Comparison of ENCODE assay signal across 14 cellular contexts in genomic region chr3:16432714-16433113, GRCh38.
DNase-seq lines count a peak whose midpoint lies in the region; ATAC-seq, FAIRE-seq and TF ChIP-seq lines count a peak whose summit lies in the region.
"Had no signal": no experiment of that assay in that cellular context is flagged by ENCODE, and none has a peak within 500 bp of the region (broad histone marks: within the 10 kb centered on the region; RNA-seq: fewer than 3 reads in every experiment).

No MANE protein-coding gene starts in this region.

- no peak for TF ChIP-seq CTCF in GM12878 (IDR thresholded peaks at IDR 0.05 in 2 of 3, conservative IDR thresholded peaks at IDR 0.05 in 1 of 3; ENCODE audit: control insufficient read depth in 2 of 3, extremely low read depth in 1 of 3, insufficient read depth in 1 of 3, low read depth in 3 of 3, low read length in 3 of 3)
- no peak for TF ChIP-seq CTCF in esophagus muscularis mucosa (IDR thresholded peaks at IDR 0.05)

- FAIRE-seq in GM12892 (lab: Jason Lieb, UNC) (peak; percentile 90), GM12878 (lab: Jason Lieb, UNC) (peak; percentile 13)
- FAIRE-seq: pancreas had no signal

- SMC1A ChIA-PET in GM12878 (lab: Charles Lee; ENCODE audit: uncharacterized antibody, unreplicated experiment) = interaction anchor here (0.6 to 4.4 kb wide), 13 partner anchors 9 to 85 kb away, joined by 3 to 28 read pairs (median 8); no protein-coding TSS in a partner anchor

- peak overlapping the region; percentile 22 for H3K4me2 ChIP-seq in GM12878 (ENCODE audit: control insufficient read depth, insufficient read depth)

- DNase-seq in GM12892 (ENCODE audit: insufficient read length) (no peak), GM12878 (ENCODE audit: low read depth, low spot score) (no peak), substantia nigra (lab: John Stamatoyannopoulos, UW) (no peak), esophagus muscularis mucosa (ENCODE audit: extremely low spot score) (no peak)
- DNase-seq: activated CD4-positive, alpha-beta T cell treated with anti-CD3 and anti-CD28 coated beads, Interleukin-2, amount 50 U/mL, for 1 hour; GF-D8; HFFc6; pancreas; sigmoid colon had no signal

- H3K4me3 ChIP-seq in GM12878 = no peak overlapping the region
- no peak overlapping the region for H3K4me3 ChIP-seq in esophagus muscularis mucosa
- H3K4me3 ChIP-seq: pancreas, sigmoid colon, thoracic aorta had no signal

- intact Hi-C loops in GM12878 (cut with micrococcal nuclease; ENCODE audit: unreplicated experiment) (loop anchor here (2.0 to 5.0 kb wide), 2 partner anchors 60 to 120 kb away; no protein-coding TSS in a partner anchor), esophagus muscularis mucosa (cut with DNase I) (no loop called here)

- H3K4me1 ChIP-seq in GM12878 (ENCODE audit: control insufficient read depth, insufficient read depth, low read length) (peaks cover 39% of the 10 kb centered on the region), esophagus muscularis mucosa (peaks cover 11 to 39% (median 31%) of the 10 kb centered on the region in 4 donors)
- H3K4me1 ChIP-seq: pancreas, sigmoid colon had no signal

- WGBS in GM12878 (ENCODE audit: insufficient coverage, insufficient replicate concordance, low lambda C conversion rate, missing lambda C conversion rate) = 8% methylated on average over 3 of the region's 3 CpGs
- WGBS in esophagus muscularis mucosa = 75% methylated on average over 3 of the region's 3 CpGs

- in situ Hi-C loops in GM12878 (cut with MboI) = no loop called here

- ATAC-seq in GM19351 (IDR thresholded peaks at IDR 0.05; ENCODE audit: unreplicated experiment) = peak; percentile 18
- ATAC-seq in HG03108 (IDR thresholded peaks at IDR 0.05; ENCODE audit: unreplicated experiment) = peak; percentile 25
- ATAC-seq in GM12878 = peak; percentile 52
- ATAC-seq in HG02852 (IDR thresholded peaks at IDR 0.05; ENCODE audit: unreplicated experiment) = no peak
- ATAC-seq: esophagus mucosa, pancreas had no signal

- no TSS peak for BruUV-seq in GM12878 (replicated peaks; lab: Mats Ljungman, UMichigan)

- POLR2A ChIA-PET in GM12878 (lab: Charles Lee) = interaction anchor here (0.6 to 1.0 kb wide), 3 partner anchors 19 to 51 kb away, joined by 3 to 5 read pairs (median 5); no protein-coding TSS in a partner anchor

- H3K27me3 ChIP-seq in GM12878 (replicated peaks in 1 of 2; ENCODE audit: control insufficient read depth in 2 of 2, insufficient read depth in 2 of 2, low read length in 1 of 2) (no peaks in the 10 kb centered on the region), esophagus muscularis mucosa (no peaks in the 10 kb centered on the region)
- H3K27me3 ChIP-seq: sigmoid colon had no signal

- H3K9ac ChIP-seq in GM12878 (ENCODE audit: control insufficient read depth, insufficient read depth, low read length) = no peak overlapping the region

- TF ChIP-seq POLR2A in GM12892 (IDR thresholded peaks at IDR 0.05; ENCODE audit: low read depth, low read length) (no peak; the same call in 1 of the 2 replicates), GM12878 (IDR thresholded peaks at IDR 0.05; ENCODE audit: low read depth, low read length) (no peak), esophagus muscularis mucosa (IDR thresholded peaks at IDR 0.05; ENCODE audit: low read depth) (no peak)

- H2AFZ ChIP-seq in GM12878 (ENCODE audit: control insufficient read depth, low read depth, low read length) = no peak overlapping the region

- no peak for TF ChIP-seq RAD21 in GM12878 (IDR thresholded peaks at IDR 0.05; ENCODE audit: insufficient read depth, low read depth, low read length)

- RAD21 ChIA-PET in GM12878 (lab: Charles Lee; ENCODE audit: unreplicated experiment) = interaction anchor here (0.6 to 2.2 kb wide), 15 partner anchors 9 to 409 kb away, joined by 3 to 11 read pairs (median 3); no protein-coding TSS in a partner anchor

- no peaks in the 10 kb centered on the region for H3K9me3 ChIP-seq in GM12878 (replicated peaks; ENCODE audit: control insufficient read depth, insufficient read depth, low read length)
- H3K9me3 ChIP-seq in esophagus muscularis mucosa = no peaks in the 10 kb centered on the region
- H3K9me3 ChIP-seq: pancreas, sigmoid colon, thoracic aorta had no signal

- peaks cover 36% of the 10 kb centered on the region for H3K79me2 ChIP-seq in GM12878 (ENCODE audit: control insufficient read depth, insufficient read depth, low read length)

- CTCF ChIA-PET in GM12878 (lab: Yijun Ruan, JAX) = interaction anchor here (1.0 to 1.1 kb wide), 2 partner anchors 35 to 55 kb away, joined by 3 read pairs; no protein-coding TSS in a partner anchor

- peak overlapping the region; percentile 59 for H3K27ac ChIP-seq in GM12878 (ENCODE audit: control insufficient read depth, insufficient read depth)
- H3K27ac ChIP-seq in substantia nigra (ENCODE audit: low read depth, low read length, poor library complexity, severe bottlenecking) = no peak overlapping the region
- H3K27ac ChIP-seq in esophagus muscularis mucosa (replicated peaks in 1 of 4) = no peak overlapping the region
- H3K27ac ChIP-seq: pancreas, sigmoid colon, thoracic aorta had no signal

- H3K36me3 ChIP-seq in GM12878 (ENCODE audit: control insufficient read depth in 2 of 2, insufficient read depth in 2 of 2, low read length in 1 of 2) (peaks cover 7 to 21% of the 10 kb centered on the region in 2 experiments), esophagus muscularis mucosa (peaks cover 0 to 28% (median 17%) of the 10 kb centered on the region in 4 donors)
- H3K36me3 ChIP-seq: pancreas, sigmoid colon, thoracic aorta had no signal

- no peaks in the 10 kb centered on the region for H4K20me1 ChIP-seq in GM12878 (ENCODE audit: control insufficient read depth, insufficient read depth)

- TF ChIP-seq EP300 in GM12878 (IDR thresholded peaks at IDR 0.05; ENCODE audit: borderline replicate concordance in 1 of 2, control insufficient read depth in 1 of 2, low read depth in 2 of 2, low read length in 2 of 2) (peak in 1 of 2 experiments; percentile 54; a peak in 1 of 4 replicates), esophagus muscularis mucosa (IDR thresholded peaks at IDR 0.05) (no peak)

TF ChIP-seq in GM12878, 131 proteins besides CTCF, POLR2A, EP300 and RAD21 (continues in another document):
- no peak for TF ChIP-seq MTA2 (IDR thresholded peaks at IDR 0.05; ENCODE audit: low read depth)
- TF ChIP-seq EZH2 (IDR thresholded peaks at IDR 0.05; ENCODE audit: borderline replicate concordance, control insufficient read depth, low read depth, low read length) = no peak
- no peak for TF ChIP-seq YBX1 (IDR thresholded peaks at IDR 0.05)
- TF ChIP-seq ZNF207 (IDR thresholded peaks at IDR 0.05; ENCODE audit: borderline replicate concordance) = no peak
- no peak for TF ChIP-seq PML (IDR thresholded peaks at IDR 0.05; ENCODE audit: low read length)
- no peak for TF ChIP-seq ZBTB40 (IDR thresholded peaks at IDR 0.05; ENCODE audit: borderline replicate concordance)
- no peak for TF ChIP-seq RBBP5 (conservative IDR thresholded peaks at IDR 0.05)
- TF ChIP-seq SP1 (IDR thresholded peaks at IDR 0.05; ENCODE audit: low read depth, low read length) = no peak
- no peak for TF ChIP-seq E4F1 (IDR thresholded peaks at IDR 0.05; ENCODE audit: borderline replicate concordance, partially characterized antibody)
- no peak for TF ChIP-seq BACH1 (IDR thresholded peaks at IDR 0.05; ENCODE audit: borderline replicate concordance)
- 0 out of 4 replicates have a peak, but pooled peaks of 1 of the 2 experiments have one; percentile 15 for TF ChIP-seq SRF (IDR thresholded peaks at IDR 0.05; ENCODE audit: low read depth in 2 of 2, low read length in 2 of 2)
- no peak for TF ChIP-seq TAF1 (IDR thresholded peaks at IDR 0.05; ENCODE audit: borderline replicate concordance, low read depth, low read length)
